In the genomic region with DNA sequence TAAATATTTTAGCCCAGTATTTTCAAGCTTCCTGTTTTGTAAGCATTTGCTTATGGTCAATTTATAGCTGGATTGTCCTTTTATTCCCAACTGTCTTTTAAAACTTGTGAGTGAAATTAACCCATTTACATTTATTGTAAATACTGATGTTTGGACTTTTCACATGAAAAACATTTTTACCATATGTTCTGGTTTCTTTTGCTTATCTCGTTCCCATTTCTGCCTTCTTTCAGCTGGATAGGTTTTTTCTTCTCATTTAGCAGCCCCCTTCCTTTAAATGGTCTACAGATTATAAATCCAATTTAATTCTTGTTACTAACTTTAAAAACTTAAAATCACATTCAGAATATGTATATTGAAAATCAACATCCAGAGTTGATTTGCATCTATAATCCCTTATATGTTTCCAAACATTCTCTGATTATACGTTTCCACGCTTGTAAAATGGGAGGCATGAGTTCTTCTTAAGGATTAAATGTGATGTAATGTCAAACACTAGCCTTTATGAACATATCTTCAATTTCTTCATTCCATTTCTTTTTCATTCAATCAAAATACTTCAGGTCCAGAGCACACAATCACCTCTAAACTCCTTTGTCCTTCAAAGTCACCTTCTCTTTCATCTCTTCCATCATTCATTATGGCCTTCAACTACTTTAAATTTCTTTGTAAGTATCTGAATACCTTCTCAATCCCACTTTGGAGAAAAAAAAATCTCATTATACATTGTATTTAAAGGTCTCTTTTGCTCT, we compare ENCODE assay signal across 8 cellular contexts. TPM values are rescaled to one million over a fixed set of nuclear protein-coding genes. Genes with fewer than 3 reads are reported as not detected.
DNase-seq lines count a peak whose midpoint lies in the region; ATAC-seq and TF ChIP-seq lines count a peak whose summit lies in the region.

No MANE protein-coding gene starts in this region.

- intact Hi-C loops in CD4-positive, alpha-beta memory T cell (cut with micrococcal nuclease): loop anchor here (1.0 to 10.0 kb wide), 7 partner anchors 123 to 1111 kb away; partner anchors contain the start of genes CHMP3, ELMOD3, IMMT and RETSAT
- intact Hi-C loops in dendritic cell treated with granulocyte-macrophage colony-stimulating factor and Interleukin-4, amounts not matched to agents 40 ng/mL and 50 ng/mL, for 4 days (cut with micrococcal nuclease): loop anchor here (2.0 to 5.0 kb wide), 4 partner anchors 43 to 243 kb away; partner anchors contain the start of genes CHMP3, IMMT, MRPL35 and RNF103

- no peak for DNase-seq in CD4-positive, alpha-beta memory T cell
- DNase-seq in T1000 (lab: John Stamatoyannopoulos, UW): no peak
- DNase-seq in NCI-H510A (lab: John Stamatoyannopoulos, UW): no peak
- no peak for DNase-seq in NCI-H748 (lab: John Stamatoyannopoulos, UW; ENCODE audit: unreplicated experiment)

- POLR2A ChIA-PET in CD4-positive, alpha-beta memory T cell (lab: Charles Lee; ENCODE audit: partially characterized antibody): interaction anchor here (0.7 to 4.4 kb wide), 35 partner anchors 9 to 1981 kb away, joined by 3 to 62 read pairs (median 11); partner anchors contain the start of genes CHMP3, IMMT, MRPL35 and POLR1A

- H3K27me3 Mint-ChIP-seq in CD4-positive, alpha-beta memory T cell: peaks cover 2 to 9% of the 10 kb centered on the region in 2 donors
- H3K27me3 Mint-ChIP-seq in dendritic cell treated with granulocyte-macrophage colony-stimulating factor and Interleukin-4, amounts not matched to agents 40 ng/mL and 50 ng/mL, for 4 days: peaks cover 2% of the 10 kb centered on the region

- peaks cover 30 to 43% (median 38%) of the 10 kb centered on the region in 4 donors for H3K4me1 Mint-ChIP-seq in CD4-positive, alpha-beta memory T cell
- H3K4me1 Mint-ChIP-seq in dendritic cell treated with granulocyte-macrophage colony-stimulating factor and Interleukin-4, amounts not matched to agents 40 ng/mL and 50 ng/mL, for 4 days (ENCODE audit: low read depth): peaks cover 35% of the 10 kb centered on the region

- peak overlapping the region; percentile 100 for H2AFZ ChIP-seq in OCI-LY3 (ENCODE audit: low read depth, low read length)

- H3K36me3 ChIP-seq in CD4-positive, alpha-beta memory T cell (ENCODE audit: insufficient read depth, low read length): no peaks in the 10 kb centered on the region
- H3K36me3 ChIP-seq in OCI-LY3 (replicated peaks; ENCODE audit: low read depth, low read length) (peaks cover 42% of the 10 kb centered on the region), neutrophil (no peaks in the 10 kb centered on the region)

- TF ChIP-seq CTCF in OCI-LY3 (IDR thresholded peaks at IDR 0.05; ENCODE audit: low read depth, low read length) (no peak), neutrophil (IDR thresholded peaks at IDR 0.05) (no peak)

- H3K4me3 Mint-ChIP-seq in CD4-positive, alpha-beta memory T cell: peak overlapping the region; percentile 9 to 99 (median 92)
- peak overlapping the region; percentile 85 for H3K4me3 Mint-ChIP-seq in dendritic cell treated with granulocyte-macrophage colony-stimulating factor and Interleukin-4, amounts not matched to agents 40 ng/mL and 50 ng/mL, for 4 days

- H3K27ac ChIP-seq in CD4-positive, alpha-beta memory T cell (ENCODE audit: low read depth, low read length): peak overlapping the region; percentile 83
- peak overlapping the region; percentile 95 for H3K27ac ChIP-seq in OCI-LY3 (ENCODE audit: low read length)
- peak overlapping the region; percentile 99 for H3K27ac ChIP-seq in neutrophil

- peaks cover 33% of the 10 kb centered on the region for H3K79me2 ChIP-seq in OCI-LY3 (ENCODE audit: low read length)

- H3K4me2 ChIP-seq in OCI-LY3 (ENCODE audit: low read length): peak overlapping the region; percentile 52

- peak overlapping the region; percentile 11; the same call in 1 of the 2 replicates for H3K9ac ChIP-seq in OCI-LY3 (ENCODE audit: low read length)

- H3K27ac Mint-ChIP-seq in CD4-positive, alpha-beta memory T cell: peak overlapping the region; percentile 97 to 100 (median 98)
- H3K27ac Mint-ChIP-seq in dendritic cell treated with granulocyte-macrophage colony-stimulating factor and Interleukin-4, amounts not matched to agents 40 ng/mL and 50 ng/mL, for 4 days: peak overlapping the region; percentile 99

- peaks cover 3 to 39% (median 25%) of the 10 kb centered on the region in 8 donors for H3K9me3 Mint-ChIP-seq in CD4-positive, alpha-beta memory T cell
- H3K9me3 Mint-ChIP-seq in dendritic cell treated with granulocyte-macrophage colony-stimulating factor and Interleukin-4, amounts not matched to agents 40 ng/mL and 50 ng/mL, for 4 days: peaks cover 39% of the 10 kb centered on the region

- H4K20me1 ChIP-seq in OCI-LY3 (ENCODE audit: insufficient read depth, low read length): peaks cover 32% of the 10 kb centered on the region

- no peak for ATAC-seq in HG02642 (IDR thresholded peaks at IDR 0.05; ENCODE audit: poor library complexity, unreplicated experiment)

- peaks cover 33 to 41% of the 10 kb centered on the region in 2 donors for H3K36me3 Mint-ChIP-seq in CD4-positive, alpha-beta memory T cell
- peaks cover 52% of the 10 kb centered on the region for H3K36me3 Mint-ChIP-seq in dendritic cell treated with granulocyte-macrophage colony-stimulating factor and Interleukin-4, amounts not matched to agents 40 ng/mL and 50 ng/mL, for 4 days (ENCODE audit: low read depth)

- H3K9me3 ChIP-seq in CD4-positive, alpha-beta memory T cell (ENCODE audit: control insufficient read depth in 1 of 2, low read length in 2 of 2): peaks cover 6 to 9% of the 10 kb centered on the region in 2 donors
- peaks cover 29% of the 10 kb centered on the region for H3K9me3 ChIP-seq in OCI-LY3 (ENCODE audit: insufficient read depth, low read length)
- peaks cover 18% of the 10 kb centered on the region for H3K9me3 ChIP-seq in neutrophil

- no peaks in the 10 kb centered on the region for H3K27me3 ChIP-seq in CD4-positive, alpha-beta memory T cell (ENCODE audit: insufficient read depth, low read length)
- H3K27me3 ChIP-seq in OCI-LY3 (ENCODE audit: low read depth, low read length) (no peaks in the 10 kb centered on the region), neutrophil (no peaks in the 10 kb centered on the region)

- CTCF ChIA-PET in CD4-positive, alpha-beta memory T cell (lab: Charles Lee; ENCODE audit: partially characterized antibody): interaction anchor here (1.0 to 2.3 kb wide), 6 partner anchors 11 to 219 kb away, joined by 3 to 11 read pairs (median 4); no protein-coding TSS in a partner anchor

- no peak overlapping the region for H3K4me3 ChIP-seq in CD4-positive, alpha-beta memory T cell (ENCODE audit: low read length in 2 of 2)
- peak overlapping the region; percentile 92 for H3K4me3 ChIP-seq in OCI-LY3 (ENCODE audit: low read length)
- H3K4me3 ChIP-seq in neutrophil (ENCODE audit: low read depth in 1 of 2, low read length in 1 of 2): peak overlapping the region; percentile 82 to 89

- H3K4me1 ChIP-seq in CD4-positive, alpha-beta memory T cell (ENCODE audit: insufficient read depth, low read length): peaks cover 29% of the 10 kb centered on the region
- H3K4me1 ChIP-seq in OCI-LY3 (ENCODE audit: low read length) (peaks cover 19% of the 10 kb centered on the region), neutrophil (ENCODE audit: control insufficient read depth in 1 of 2, insufficient read depth in 1 of 2, low read depth in 1 of 2, low read length in 1 of 2) (peaks cover 25 to 40% of the 10 kb centered on the region in 2 experiments)

RNA-seq across cellular contexts. Expression of gene KDM3A, which starts 1.1 kb away (rescaled TPM):
- total RNA-seq in CD4-positive, alpha-beta memory T cell: 100 to 1,000 TPM; 158 to 164 TPM
- polyA plus RNA-seq in CD4-positive, alpha-beta memory T cell: 10 to 100 TPM; 17.2 to 40.1 TPM

Comparison
In these comparisons a context has a peak if more than half of its experiments do, and no peak if none do; other contexts are left out.
1. H3K4me3 ChIP-seq: peak in OCI-LY3 (single experiment) and neutrophil (2 of 2); none in CD4-positive, alpha-beta memory T cell (0 of 2).
2. Peak in every context shown above with its lines, with median percentiles within 50 percentile points of each other: H3K27ac ChIP-seq.